ENCODE assay signal across 11 cellular contexts in genomic region chr10:12579954-12580858, GRCh38.
A peak's percentile ranks its signal among the peaks of the same experiment; 100 is the strongest.
DNase-seq lines count a peak whose midpoint lies in the region; ATAC-seq and TF ChIP-seq lines count a peak whose summit lies in the region.
"Had no signal": no experiment of that assay in that cellular context is flagged by ENCODE, and none has a peak within 500 bp of the region (broad histone marks: within the 10 kb centered on the region; RNA-seq: fewer than 3 reads in every experiment).

No MANE protein-coding gene starts in this region.

- H3K4me3 ChIP-seq in left lung (no peak overlapping the region), hepatocyte (no peak overlapping the region)

- H3K36me3 ChIP-seq in left lung, result no peaks in the 10 kb centered on the region
- H3K36me3 ChIP-seq in hepatocyte (replicated peaks; ENCODE audit: insufficient read depth, low read depth), result no peaks in the 10 kb centered on the region
- H3K36me3 ChIP-seq: neutrophil had no signal

- no peaks in the 10 kb centered on the region for H3K9me2 ChIP-seq in hepatocyte (replicated peaks; ENCODE audit: insufficient read depth)

- H3K4me1 ChIP-seq in left lung (no peaks in the 10 kb centered on the region), hepatocyte (ENCODE audit: insufficient read depth) (no peaks in the 10 kb centered on the region)

- DNase-seq in NCI-H774 (lab: John Stamatoyannopoulos, UW), result peak; percentile 25
- no peak for DNase-seq in left lung
- DNase-seq in NCI-H1930 (lab: John Stamatoyannopoulos, UW), result no peak
- DNase-seq in germinal center (ENCODE audit: low spot score), result no peak
- DNase-seq in hepatocyte (ENCODE audit: low spot score), result no peak
- DNase-seq: DMS79 treated with DMSO at 0.1 percent for 48 hours, H9 had no signal

- no peak for TF ChIP-seq CTCF in left lung (IDR thresholded peaks at IDR 0.05)
- no peak for TF ChIP-seq CTCF in hepatocyte (IDR thresholded peaks at IDR 0.05; ENCODE audit: poor library complexity)

- no peak overlapping the region for H3K27ac ChIP-seq in left lung
- no peak overlapping the region for H3K27ac ChIP-seq in hepatocyte
- H3K27ac ChIP-seq: neutrophil had no signal

- no peaks in the 10 kb centered on the region for H3K79me2 ChIP-seq in hepatocyte

- ATAC-seq in GM18508 (IDR thresholded peaks at IDR 0.05; ENCODE audit: insufficient read depth, unreplicated experiment), result peak; percentile 95
- peak; percentile 90 for ATAC-seq in GM21786 (IDR thresholded peaks at IDR 0.05; ENCODE audit: unreplicated experiment)
- peak; percentile 64 for ATAC-seq in left lung
- ATAC-seq in HG02610 (IDR thresholded peaks at IDR 0.05; ENCODE audit: unreplicated experiment), result no peak

- 54% methylated on average over 7 of the region's 7 CpGs for WGBS in hepatocyte (ENCODE audit: low lambda C conversion rate, missing lambda C conversion rate)

- H2AFZ ChIP-seq in hepatocyte, result no peak overlapping the region

- no peaks in the 10 kb centered on the region for H3K9me3 ChIP-seq in left lung
- H3K9me3 ChIP-seq in hepatocyte (ENCODE audit: low read depth), result no peaks in the 10 kb centered on the region
- H3K9me3 ChIP-seq: neutrophil had no signal

- H3K27me3 ChIP-seq in left lung, result no peaks in the 10 kb centered on the region
- no peaks in the 10 kb centered on the region for H3K27me3 ChIP-seq in hepatocyte
- H3K27me3 ChIP-seq: neutrophil had no signal

- intact Hi-C loops in left lung (cut with DNase I), result no loop called here

- H4K20me1 ChIP-seq in hepatocyte (ENCODE audit: insufficient read depth, poor library complexity, severe bottlenecking), result no peaks in the 10 kb centered on the region

- no peak overlapping the region for H3K4me2 ChIP-seq in hepatocyte
